Comparison of ENCODE assay signal across 24 cellular contexts in genomic region chr2:183022711-183023110, GRCh38.
"Had no signal": no experiment of that assay in that cellular context is flagged by ENCODE, and none has a peak within 500 bp of the region (broad histone marks: within the 10 kb centered on the region; RNA-seq: fewer than 3 reads in every experiment).

No MANE protein-coding gene starts in this region.

- H3K27ac ChIP-seq: coronary artery, neutrophil, pancreas, suprapubic skin, transverse colon, vagina had no signal

- H3K4me3 ChIP-seq: coronary artery, mucosa of descending colon, pancreas, smooth muscle cell, suprapubic skin, transverse colon, vagina had no signal

- H3K27me3 ChIP-seq: pancreas, suprapubic skin, transverse colon, vagina had no signal

- H3K36me3 ChIP-seq: neutrophil had no signal

- H3K9me3 ChIP-seq: mucosa of descending colon, neutrophil, pancreas, suprapubic skin, transverse colon, vagina had no signal

- ATAC-seq: effector memory CD8-positive, alpha-beta T cell; mucosa of descending colon; natural killer cell treated with Interleukin-12 subunit alpha and Interleukin-12 subunit beta and Interleukin-15 and Interleukin-18, amount 100 ng/mL, for 72 hours; pancreas; sciatic nerve; stimulated activated naive CD8-positive, alpha-beta T cell treated with anti-CD3 and anti-CD28 coated beads, Interleukin-15, amount 100 ng/mL, for 72 hours had no signal

- DNase-seq: effector memory CD8-positive, alpha-beta T cell; hypothalamus; immature natural killer cell; islet precursor cell; kidney glomerular epithelial cell; mesenchymal stem cell; mucosa of descending colon; naive B cell; pancreas; retina; stimulated activated CD4-positive, alpha-beta T cell treated with anti-CD3 and anti-CD28 coated beads, Interleukin-12 subunit alpha, Interleukin-12 subunit beta, amount 100 ng/mL, for 4 hours; stimulated activated CD4-positive, alpha-beta T cell treated with anti-CD3 and anti-CD28 coated beads, Interleukin-1b, Interleukin-23, amount 100 ng/mL, for 48 hours; stimulated activated CD4-positive, alpha-beta T cell treated with anti-CD3 and anti-CD28 coated beads, Interleukin-4, amount 100 ng/mL, for 1 hour; stimulated activated CD8-positive, alpha-beta memory T cell treated with anti-CD3 and anti-CD28 coated beads, Interleukin-4, amount 100 ng/mL, for 48 hours; stimulated activated naive CD4-positive, alpha-beta T cell; stimulated activated naive CD8-positive, alpha-beta T cell treated with anti-CD3 and anti-CD28 coated beads, Interleukin-15, amount 100 ng/mL, for 72 hours; transverse colon had no signal
